In genomic region chr2:229921892-229922448, GRCh38 we compare ENCODE assay signal across 8 cellular contexts. TPM values are rescaled to one million over a fixed set of nuclear protein-coding genes. Genes with fewer than 3 reads are reported as not detected.
DNase-seq lines count a peak whose midpoint lies in the region; ATAC-seq and TF ChIP-seq lines count a peak whose summit lies in the region.

Gene TRIP12 (minus strand): TSS chr2:229922009. CDS start chr2:229880079, 41,930 bp downstream.

- peaks cover 0 to 4% of the 10 kb centered on the region in 2 donors for H3K27me3 Mint-ChIP-seq in CD4-positive, alpha-beta memory T cell

- no peaks in the 10 kb centered on the region for H3K9me3 ChIP-seq in CD4-positive, alpha-beta memory T cell (ENCODE audit: control insufficient read depth in 1 of 2, low read length in 2 of 2)
- no peaks in the 10 kb centered on the region for H3K9me3 ChIP-seq in effector memory CD4-positive, alpha-beta T cell (ENCODE audit: control insufficient read depth, low read length)

- peaks cover 8 to 37% of the 10 kb centered on the region in 2 donors for H3K36me3 Mint-ChIP-seq in CD4-positive, alpha-beta memory T cell

- no peak for TF ChIP-seq CTCF in HL-60 (IDR thresholded peaks at IDR 0.05; ENCODE audit: insufficient read depth, low read length)

- peaks cover 28 to 55% (median 34%) of the 10 kb centered on the region in 4 donors for H3K4me1 Mint-ChIP-seq in CD4-positive, alpha-beta memory T cell

- peak within 1 kb of the TSS; percentile 97 for H3K27ac ChIP-seq in CD4-positive, alpha-beta memory T cell (ENCODE audit: low read depth, low read length)
- H3K27ac ChIP-seq in HL-60 (replicated peaks) = peak within 1 kb of the TSS; percentile 98
- peak within 1 kb of the TSS; percentile 97 for H3K27ac ChIP-seq in effector memory CD4-positive, alpha-beta T cell (ENCODE audit: insufficient read depth, low read length, poor library complexity, severe bottlenecking)

- H3K4me3 ChIP-seq in CD4-positive, alpha-beta memory T cell (ENCODE audit: low read length in 2 of 2) = peak within 1 kb of the TSS; percentile 98 to 99
- peak within 1 kb of the TSS; percentile 96 for H3K4me3 ChIP-seq in HL-60 (replicated peaks; ENCODE audit: insufficient read depth, low read length)
- H3K4me3 ChIP-seq in effector memory CD4-positive, alpha-beta T cell (ENCODE audit: insufficient read depth, low read depth, low read length, poor library complexity, severe bottlenecking) = peak within 1 kb of the TSS; percentile 95

- peak; percentile 93 to 98 (median 95) for DNase-seq in CD4-positive, alpha-beta memory T cell
- peak; percentile 90 to 95 for DNase-seq in HL-60 (ENCODE audit: low read depth in 1 of 2, low spot score in 1 of 2)
- DNase-seq in NK-92 (lab: John Stamatoyannopoulos, UW; ENCODE audit: unreplicated experiment) = peak; percentile 66
- peak; percentile 97 for DNase-seq in activated CD8-positive, alpha-beta memory T cell treated with anti-CD3 and anti-CD28 coated beads for 24 hours
- peak; percentile 73 to 89 (median 82) for DNase-seq in effector memory CD4-positive, alpha-beta T cell
- DNase-seq in medulla oblongata (ENCODE audit: extremely low spot score) = peak; percentile 93
- DNase-seq in stimulated activated CD8-positive, alpha-beta memory T cell treated with anti-CD3 and anti-CD28 coated beads, Interleukin-12 subunit alpha, Interleukin-12 subunit beta, amount 100 ng/mL, for 1 hour (ENCODE audit: low read depth) = peak; percentile 77

- H3K4me3 Mint-ChIP-seq in CD4-positive, alpha-beta memory T cell = peak within 1 kb of the TSS; percentile 93 to 100 (median 98)

- peak; percentile 74 for ATAC-seq in GM19455 (IDR thresholded peaks at IDR 0.05; ENCODE audit: unreplicated experiment)

- intact Hi-C loops in CD4-positive, alpha-beta memory T cell (cut with micrococcal nuclease) = loop anchor here (1.0 to 10.0 kb wide), 5 partner anchors 70 to 1135 kb away; partner anchors contain the start of genes PSMD1, SP140 and SP140L

- CTCF ChIA-PET in CD4-positive, alpha-beta memory T cell (lab: Charles Lee; ENCODE audit: partially characterized antibody) = interaction anchor here (0.6 to 4.1 kb wide), 10 partner anchors 11 to 141 kb away, joined by 3 to 26 read pairs (median 4); no protein-coding TSS in a partner anchor

- no peaks in the 10 kb centered on the region for H3K27me3 ChIP-seq in CD4-positive, alpha-beta memory T cell (ENCODE audit: insufficient read depth, low read length)
- H3K27me3 ChIP-seq in HL-60 (ENCODE audit: insufficient read depth, poor library complexity, severe bottlenecking) = no peaks in the 10 kb centered on the region
- no peaks in the 10 kb centered on the region for H3K27me3 ChIP-seq in effector memory CD4-positive, alpha-beta T cell (replicated peaks; ENCODE audit: control insufficient read depth, insufficient read depth, low read length, poor library complexity, severe bottlenecking)

- peaks cover 43% of the 10 kb centered on the region for H3K4me1 ChIP-seq in CD4-positive, alpha-beta memory T cell (ENCODE audit: insufficient read depth, low read length)
- peaks cover 14% of the 10 kb centered on the region for H3K4me1 ChIP-seq in effector memory CD4-positive, alpha-beta T cell (ENCODE audit: control insufficient read depth, insufficient read depth, low read length, poor library complexity, severe bottlenecking)

- H3K36me3 ChIP-seq in CD4-positive, alpha-beta memory T cell (ENCODE audit: insufficient read depth, low read length) = no peaks in the 10 kb centered on the region
- H3K36me3 ChIP-seq in effector memory CD4-positive, alpha-beta T cell (ENCODE audit: control insufficient read depth, insufficient read depth, low read length) = no peaks in the 10 kb centered on the region

- H3K9me3 Mint-ChIP-seq in CD4-positive, alpha-beta memory T cell = peaks cover 0 to 6% (median 0%) of the 10 kb centered on the region in 8 donors

- H3K27ac Mint-ChIP-seq in CD4-positive, alpha-beta memory T cell = peak within 1 kb of the TSS; percentile 97 to 100 (median 98)

- POLR2A ChIA-PET in CD4-positive, alpha-beta memory T cell (lab: Charles Lee; ENCODE audit: partially characterized antibody) = interaction anchor here (0.6 to 2.6 kb wide), 24 partner anchors 8 to 681 kb away, joined by 3 to 27 read pairs (median 5); no protein-coding TSS in a partner anchor

RNA-seq across cellular contexts. Expression of gene TRIP12, which starts in this region (rescaled TPM):
- 100 to 1,000 TPM; 218 to 224 TPM for total RNA-seq in CD4-positive, alpha-beta memory T cell
- polyA plus RNA-seq in CD4-positive, alpha-beta memory T cell = 10 to 100 TPM; 14.5 to 51.5 TPM

Comparison
In these comparisons a context has a peak if more than half of its experiments do, and no peak if none do; other contexts are left out.
1. Peak in every context shown above with its lines: DNase-seq, ATAC-seq, H3K4me3 ChIP-seq and H3K27ac ChIP-seq.